Comparison of ENCODE assay signal across 1 cellular context in the genomic region with DNA sequence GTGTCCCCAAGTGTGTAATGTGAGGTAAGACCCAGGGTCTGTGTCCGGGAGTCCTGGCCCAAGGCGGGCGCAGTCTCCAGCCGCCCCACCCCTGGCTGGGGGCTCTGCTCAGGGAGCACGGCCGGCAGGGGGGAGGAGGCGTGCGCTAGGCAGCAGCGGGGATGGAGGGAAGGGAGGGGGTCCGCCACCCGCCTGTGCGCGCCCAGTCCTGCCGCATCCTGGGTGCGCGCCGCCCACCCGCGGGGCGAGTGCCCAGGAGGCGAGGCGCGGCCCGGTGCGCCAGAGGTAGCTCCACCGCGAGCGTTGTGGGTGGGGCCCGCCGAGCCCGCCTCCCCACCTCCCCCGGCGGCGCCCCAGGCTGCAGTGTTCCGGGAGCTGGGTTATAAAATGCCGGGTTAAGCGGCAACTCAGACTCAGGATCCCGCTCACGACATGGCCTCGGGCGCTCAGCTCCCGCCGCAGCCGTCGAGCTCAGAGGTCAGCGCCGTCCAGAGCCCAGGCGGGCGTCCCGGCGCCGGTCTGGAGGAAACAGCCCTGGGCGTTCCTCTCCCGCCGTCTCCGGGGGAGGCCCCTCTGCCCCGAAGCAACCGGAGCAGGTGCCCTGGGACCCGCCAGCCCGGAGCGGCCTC.
TF ChIP-seq lines count a peak whose summit lies in the region.

A gene with protein sequence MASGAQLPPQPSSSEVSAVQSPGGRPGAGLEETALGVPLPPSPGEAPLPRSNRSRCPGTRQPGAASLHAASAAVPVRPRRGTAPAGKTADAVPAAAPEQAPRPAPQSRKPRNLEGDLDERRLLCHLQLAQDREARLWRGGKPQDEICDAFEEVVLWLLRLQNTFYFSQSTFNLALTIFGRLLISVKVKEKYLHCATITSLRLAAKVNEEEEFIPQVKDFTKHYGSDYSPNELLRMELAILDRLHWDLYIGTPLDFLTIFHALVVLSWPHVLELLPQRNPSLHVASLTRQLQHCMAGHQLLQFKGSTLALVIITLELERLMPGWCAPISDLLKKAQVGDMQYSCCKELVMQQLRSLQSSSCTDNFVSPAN (plus strand): TSS at position 363 of the 629 bp plus-strand sequence. CDS start 70 bp downstream, at position 433.

TF ChIP-seq in GM12878, 131 proteins besides CTCF, POLR2A, EP300 and RAD21 (continued from another document):
- TF ChIP-seq, protein P1, sequence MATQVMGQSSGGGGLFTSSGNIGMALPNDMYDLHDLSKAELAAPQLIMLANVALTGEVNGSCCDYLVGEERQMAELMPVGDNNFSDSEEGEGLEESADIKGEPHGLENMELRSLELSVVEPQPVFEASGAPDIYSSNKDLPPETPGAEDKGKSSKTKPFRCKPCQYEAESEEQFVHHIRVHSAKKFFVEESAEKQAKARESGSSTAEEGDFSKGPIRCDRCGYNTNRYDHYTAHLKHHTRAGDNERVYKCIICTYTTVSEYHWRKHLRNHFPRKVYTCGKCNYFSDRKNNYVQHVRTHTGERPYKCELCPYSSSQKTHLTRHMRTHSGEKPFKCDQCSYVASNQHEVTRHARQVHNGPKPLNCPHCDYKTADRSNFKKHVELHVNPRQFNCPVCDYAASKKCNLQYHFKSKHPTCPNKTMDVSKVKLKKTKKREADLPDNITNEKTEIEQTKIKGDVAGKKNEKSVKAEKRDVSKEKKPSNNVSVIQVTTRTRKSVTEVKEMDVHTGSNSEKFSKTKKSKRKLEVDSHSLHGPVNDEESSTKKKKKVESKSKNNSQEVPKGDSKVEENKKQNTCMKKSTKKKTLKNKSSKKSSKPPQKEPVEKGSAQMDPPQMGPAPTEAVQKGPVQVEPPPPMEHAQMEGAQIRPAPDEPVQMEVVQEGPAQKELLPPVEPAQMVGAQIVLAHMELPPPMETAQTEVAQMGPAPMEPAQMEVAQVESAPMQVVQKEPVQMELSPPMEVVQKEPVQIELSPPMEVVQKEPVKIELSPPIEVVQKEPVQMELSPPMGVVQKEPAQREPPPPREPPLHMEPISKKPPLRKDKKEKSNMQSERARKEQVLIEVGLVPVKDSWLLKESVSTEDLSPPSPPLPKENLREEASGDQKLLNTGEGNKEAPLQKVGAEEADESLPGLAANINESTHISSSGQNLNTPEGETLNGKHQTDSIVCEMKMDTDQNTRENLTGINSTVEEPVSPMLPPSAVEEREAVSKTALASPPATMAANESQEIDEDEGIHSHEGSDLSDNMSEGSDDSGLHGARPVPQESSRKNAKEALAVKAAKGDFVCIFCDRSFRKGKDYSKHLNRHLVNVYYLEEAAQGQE (IDR thresholded peaks at IDR 0.05; ENCODE audit: low read depth, low read length): no peak
- TF ChIP-seq SIX5 (IDR thresholded peaks at IDR 0.05; ENCODE audit: low read depth, low read length, severe bottlenecking) (no peak), MYC (IDR thresholded peaks at IDR 0.05; ENCODE audit: insufficient read depth, insufficient read length, insufficient replicate concordance, low read length, severe bottlenecking) (no peak), PAX5 (IDR thresholded peaks at IDR 0.05; ENCODE audit: borderline replicate concordance, low read depth, low read length) (no peak), YY1 (IDR thresholded peaks at IDR 0.05; ENCODE audit: low read depth, low read length) (peak; percentile 66; the same call in 1 of the 2 replicates), ESRRA (IDR thresholded peaks at IDR 0.05; ENCODE audit: low read length) (no peak), SMAD5 (IDR thresholded peaks at IDR 0.05; ENCODE audit: low read depth) (no peak), ZNF622 (IDR thresholded peaks at IDR 0.05) (no peak), JUND (IDR thresholded peaks at IDR 0.05; ENCODE audit: low read depth, low read length) (no peak), RELA (IDR thresholded peaks at IDR 0.05; ENCODE audit: borderline replicate concordance, partially characterized antibody) (no peak), NR2F1 (conservative IDR thresholded peaks at IDR 0.05) (peak; percentile 35), SMAD1 (IDR thresholded peaks at IDR 0.05; ENCODE audit: low read depth, partially characterized antibody) (no peak), BHLHE40 (IDR thresholded peaks at IDR 0.05; ENCODE audit: borderline replicate concordance in 1 of 2, low read depth in 2 of 2, low read length in 1 of 2) (peak in 1 of 2 experiments; percentile 47; a peak in 1 of 4 replicates), GABPA (IDR thresholded peaks at IDR 0.05; ENCODE audit: low read depth) (no peak), NFXL1 (IDR thresholded peaks at IDR 0.05; ENCODE audit: borderline replicate concordance) (0 out of 2 replicates have a peak, but pooled peaks have one; percentile 57), GATAD2B (conservative IDR thresholded peaks at IDR 0.05; ENCODE audit: low read depth) (peak; percentile 20), SMARCA5 (IDR thresholded peaks at IDR 0.05) (no peak), BRCA1 (IDR thresholded peaks at IDR 0.05; ENCODE audit: low read depth, low read length) (no peak), JUNB (IDR thresholded peaks at IDR 0.05) (no peak), RAD51 (IDR thresholded peaks at IDR 0.05) (no peak), MTA3 (IDR thresholded peaks at IDR 0.05; ENCODE audit: borderline replicate concordance, low read length) (no peak), IKZF1 (conservative IDR thresholded peaks at IDR 0.05) (peak; percentile 90), EGR1 (IDR thresholded peaks at IDR 0.05; ENCODE audit: borderline replicate concordance in 1 of 2, low read depth in 2 of 2, low read length in 2 of 2) (peak in 1 of 2 experiments; percentile 13; a peak in 1 of 3 replicates), ZNF384 (IDR thresholded peaks at IDR 0.05; ENCODE audit: borderline replicate concordance, low read depth, low read length) (no peak), FOS (IDR thresholded peaks at IDR 0.05; ENCODE audit: borderline replicate concordance, extremely low read depth, insufficient read length) (no peak), RB1 (IDR thresholded peaks at IDR 0.05; ENCODE audit: borderline replicate concordance) (no peak; the same call in 1 of the 2 replicates), POU2F2 (IDR thresholded peaks at IDR 0.05; ENCODE audit: borderline replicate concordance, low read depth, low read length) (no peak), HDAC6 (IDR thresholded peaks at IDR 0.05; ENCODE audit: unreplicated experiment) (no peak), HDAC2 (IDR thresholded peaks at IDR 0.05) (no peak), SPI1 (IDR thresholded peaks at IDR 0.05; ENCODE audit: borderline replicate concordance, insufficient read depth, low read depth, low read length) (no peak), PAX8 (IDR thresholded peaks at IDR 0.05) (no peak), BCL11A (IDR thresholded peaks at IDR 0.05; ENCODE audit: low read depth, low read length) (no peak), CREB1 (IDR thresholded peaks at IDR 0.05; ENCODE audit: low read depth) (no peak), TBL1XR1 (IDR thresholded peaks at IDR 0.05; ENCODE audit: low read depth, low read length) (no peak), RFX5 (IDR thresholded peaks at IDR 0.05; ENCODE audit: low read depth, low read length) (no peak)
- TF ChIP-seq, protein P2, sequence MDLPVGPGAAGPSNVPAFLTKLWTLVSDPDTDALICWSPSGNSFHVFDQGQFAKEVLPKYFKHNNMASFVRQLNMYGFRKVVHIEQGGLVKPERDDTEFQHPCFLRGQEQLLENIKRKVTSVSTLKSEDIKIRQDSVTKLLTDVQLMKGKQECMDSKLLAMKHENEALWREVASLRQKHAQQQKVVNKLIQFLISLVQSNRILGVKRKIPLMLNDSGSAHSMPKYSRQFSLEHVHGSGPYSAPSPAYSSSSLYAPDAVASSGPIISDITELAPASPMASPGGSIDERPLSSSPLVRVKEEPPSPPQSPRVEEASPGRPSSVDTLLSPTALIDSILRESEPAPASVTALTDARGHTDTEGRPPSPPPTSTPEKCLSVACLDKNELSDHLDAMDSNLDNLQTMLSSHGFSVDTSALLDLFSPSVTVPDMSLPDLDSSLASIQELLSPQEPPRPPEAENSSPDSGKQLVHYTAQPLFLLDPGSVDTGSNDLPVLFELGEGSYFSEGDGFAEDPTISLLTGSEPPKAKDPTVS (IDR thresholded peaks at IDR 0.05; ENCODE audit: low read depth, low read length): no peak
- TF ChIP-seq, protein P3, sequence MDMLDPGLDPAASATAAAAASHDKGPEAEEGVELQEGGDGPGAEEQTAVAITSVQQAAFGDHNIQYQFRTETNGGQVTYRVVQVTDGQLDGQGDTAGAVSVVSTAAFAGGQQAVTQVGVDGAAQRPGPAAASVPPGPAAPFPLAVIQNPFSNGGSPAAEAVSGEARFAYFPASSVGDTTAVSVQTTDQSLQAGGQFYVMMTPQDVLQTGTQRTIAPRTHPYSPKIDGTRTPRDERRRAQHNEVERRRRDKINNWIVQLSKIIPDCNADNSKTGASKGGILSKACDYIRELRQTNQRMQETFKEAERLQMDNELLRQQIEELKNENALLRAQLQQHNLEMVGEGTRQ (IDR thresholded peaks at IDR 0.05; ENCODE audit: borderline replicate concordance, low read depth, low read length): no peak
- TF ChIP-seq, protein P4, sequence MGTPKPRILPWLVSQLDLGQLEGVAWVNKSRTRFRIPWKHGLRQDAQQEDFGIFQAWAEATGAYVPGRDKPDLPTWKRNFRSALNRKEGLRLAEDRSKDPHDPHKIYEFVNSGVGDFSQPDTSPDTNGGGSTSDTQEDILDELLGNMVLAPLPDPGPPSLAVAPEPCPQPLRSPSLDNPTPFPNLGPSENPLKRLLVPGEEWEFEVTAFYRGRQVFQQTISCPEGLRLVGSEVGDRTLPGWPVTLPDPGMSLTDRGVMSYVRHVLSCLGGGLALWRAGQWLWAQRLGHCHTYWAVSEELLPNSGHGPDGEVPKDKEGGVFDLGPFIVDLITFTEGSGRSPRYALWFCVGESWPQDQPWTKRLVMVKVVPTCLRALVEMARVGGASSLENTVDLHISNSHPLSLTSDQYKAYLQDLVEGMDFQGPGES (IDR thresholded peaks at IDR 0.05): no peak
- TF ChIP-seq, protein P5, sequence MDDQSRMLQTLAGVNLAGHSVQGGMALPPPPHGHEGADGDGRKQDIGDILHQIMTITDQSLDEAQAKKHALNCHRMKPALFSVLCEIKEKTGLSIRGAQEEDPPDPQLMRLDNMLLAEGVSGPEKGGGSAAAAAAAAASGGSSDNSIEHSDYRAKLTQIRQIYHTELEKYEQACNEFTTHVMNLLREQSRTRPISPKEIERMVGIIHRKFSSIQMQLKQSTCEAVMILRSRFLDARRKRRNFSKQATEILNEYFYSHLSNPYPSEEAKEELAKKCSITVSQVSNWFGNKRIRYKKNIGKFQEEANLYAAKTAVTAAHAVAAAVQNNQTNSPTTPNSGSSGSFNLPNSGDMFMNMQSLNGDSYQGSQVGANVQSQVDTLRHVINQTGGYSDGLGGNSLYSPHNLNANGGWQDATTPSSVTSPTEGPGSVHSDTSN (IDR thresholded peaks at IDR 0.05; ENCODE audit: insufficient replicate concordance, low read depth, low read length): no peak
- TF ChIP-seq, protein P6, sequence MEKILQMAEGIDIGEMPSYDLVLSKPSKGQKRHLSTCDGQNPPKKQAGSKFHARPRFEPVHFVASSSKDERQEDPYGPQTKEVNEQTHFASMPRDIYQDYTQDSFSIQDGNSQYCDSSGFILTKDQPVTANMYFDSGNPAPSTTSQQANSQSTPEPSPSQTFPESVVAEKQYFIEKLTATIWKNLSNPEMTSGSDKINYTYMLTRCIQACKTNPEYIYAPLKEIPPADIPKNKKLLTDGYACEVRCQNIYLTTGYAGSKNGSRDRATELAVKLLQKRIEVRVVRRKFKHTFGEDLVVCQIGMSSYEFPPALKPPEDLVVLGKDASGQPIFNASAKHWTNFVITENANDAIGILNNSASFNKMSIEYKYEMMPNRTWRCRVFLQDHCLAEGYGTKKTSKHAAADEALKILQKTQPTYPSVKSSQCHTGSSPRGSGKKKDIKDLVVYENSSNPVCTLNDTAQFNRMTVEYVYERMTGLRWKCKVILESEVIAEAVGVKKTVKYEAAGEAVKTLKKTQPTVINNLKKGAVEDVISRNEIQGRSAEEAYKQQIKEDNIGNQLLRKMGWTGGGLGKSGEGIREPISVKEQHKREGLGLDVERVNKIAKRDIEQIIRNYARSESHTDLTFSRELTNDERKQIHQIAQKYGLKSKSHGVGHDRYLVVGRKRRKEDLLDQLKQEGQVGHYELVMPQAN (conservative IDR thresholded peaks at IDR 0.05): 0 out of 2 replicates have a peak, but pooled peaks have one; percentile 12
- TF ChIP-seq, protein P7, sequence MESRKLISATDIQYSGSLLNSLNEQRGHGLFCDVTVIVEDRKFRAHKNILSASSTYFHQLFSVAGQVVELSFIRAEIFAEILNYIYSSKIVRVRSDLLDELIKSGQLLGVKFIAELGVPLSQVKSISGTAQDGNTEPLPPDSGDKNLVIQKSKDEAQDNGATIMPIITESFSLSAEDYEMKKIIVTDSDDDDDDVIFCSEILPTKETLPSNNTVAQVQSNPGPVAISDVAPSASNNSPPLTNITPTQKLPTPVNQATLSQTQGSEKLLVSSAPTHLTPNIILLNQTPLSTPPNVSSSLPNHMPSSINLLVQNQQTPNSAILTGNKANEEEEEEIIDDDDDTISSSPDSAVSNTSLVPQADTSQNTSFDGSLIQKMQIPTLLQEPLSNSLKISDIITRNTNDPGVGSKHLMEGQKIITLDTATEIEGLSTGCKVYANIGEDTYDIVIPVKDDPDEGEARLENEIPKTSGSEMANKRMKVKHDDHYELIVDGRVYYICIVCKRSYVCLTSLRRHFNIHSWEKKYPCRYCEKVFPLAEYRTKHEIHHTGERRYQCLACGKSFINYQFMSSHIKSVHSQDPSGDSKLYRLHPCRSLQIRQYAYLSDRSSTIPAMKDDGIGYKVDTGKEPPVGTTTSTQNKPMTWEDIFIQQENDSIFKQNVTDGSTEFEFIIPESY (IDR thresholded peaks at IDR 0.05): no peak
TF ChIP-seq in GM12878: peak in this region for 11.
